9 cellular contexts compared by ENCODE assay signal in the genomic region with DNA sequence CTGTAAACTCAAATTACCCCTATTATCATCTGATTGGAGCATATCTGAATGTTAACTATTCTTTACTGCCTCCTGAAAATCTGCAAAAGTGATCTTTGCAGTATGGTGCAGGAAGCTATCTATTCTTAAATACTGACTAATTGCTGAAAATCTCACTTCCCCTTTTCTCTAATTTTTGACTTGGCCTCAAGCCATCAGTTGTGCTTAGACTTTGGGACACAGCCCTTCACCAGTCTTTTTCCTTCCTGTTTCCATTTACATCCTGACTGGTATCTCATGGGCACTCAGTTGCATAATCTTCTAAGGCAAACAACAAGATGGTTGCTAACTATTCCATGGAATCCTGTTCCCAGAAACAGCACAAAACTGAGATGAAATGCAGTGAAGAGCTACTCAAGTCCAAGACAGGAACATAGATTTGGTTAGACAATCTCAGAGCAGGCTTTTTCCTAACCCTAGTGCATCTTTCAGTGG.
DNase-seq lines count a peak whose midpoint lies in the region; ATAC-seq, FAIRE-seq and TF ChIP-seq lines count a peak whose summit lies in the region.
"Had no signal": no experiment of that assay in that cellular context is flagged by ENCODE, and none has a peak within 500 bp of the region (broad histone marks: within the 10 kb centered on the region; RNA-seq: fewer than 3 reads in every experiment).

No MANE protein-coding gene starts in this region.

- FAIRE-seq in GM19239 (lab: Jason Lieb, UNC): peak; percentile 97
- FAIRE-seq: TTC549 had no signal

- peaks cover 11% of the 10 kb centered on the region for H3K4me1 ChIP-seq in endodermal cell (ENCODE audit: control insufficient read depth, insufficient read depth, low read length)

- ATAC-seq in HG02840 (IDR thresholded peaks at IDR 0.05; ENCODE audit: low FRiP score, unreplicated experiment): peak; percentile 75
- ATAC-seq in stimulated activated memory B cell treated with anti-CD40 and anti-IgM and Interleukin-4, amounts not matched to agents 10 μg/mL and 1 μg/mL and 100 μg/mL, for 72 hours: peak; percentile 78

- no peaks in the 10 kb centered on the region for H3K9me3 Mint-ChIP-seq in stimulated activated memory B cell treated with anti-CD40 and anti-IgM and Interleukin-4, amounts not matched to agents 10 μg/mL and 1 μg/mL and 100 μg/mL, for 72 hours
- H3K9me3 Mint-ChIP-seq in T-helper 2 cell treated with Interferon-gamma antibody and Interleukin-4, amounts not matched to agents 5 μg/mL and 100 μg/mL, for 36 hours: peaks cover 8% of the 10 kb centered on the region
- no peaks in the 10 kb centered on the region for H3K9me3 Mint-ChIP-seq in endodermal cell

- H3K27me3 ChIP-seq in endodermal cell (ENCODE audit: control insufficient read depth, insufficient read depth, low read length, poor library complexity, severe bottlenecking): no peaks in the 10 kb centered on the region

- no peak overlapping the region for H3K4me3 ChIP-seq in endodermal cell (ENCODE audit: low read length)

- TF ChIP-seq CTCF in endodermal cell (conservative IDR thresholded peaks at IDR 0.05): no peak

- H3K27ac ChIP-seq in endodermal cell (ENCODE audit: low read depth, low read length): no peak overlapping the region

- peaks cover 15% of the 10 kb centered on the region for H3K4me1 Mint-ChIP-seq in stimulated activated memory B cell treated with anti-CD40 and anti-IgM and Interleukin-4, amounts not matched to agents 10 μg/mL and 1 μg/mL and 100 μg/mL, for 72 hours
- H3K4me1 Mint-ChIP-seq in T-helper 2 cell treated with Interferon-gamma antibody and Interleukin-4, amounts not matched to agents 5 μg/mL and 100 μg/mL, for 36 hours (ENCODE audit: low read depth): no peaks in the 10 kb centered on the region
- H3K4me1 Mint-ChIP-seq in endodermal cell: peaks cover 27% of the 10 kb centered on the region

- no peaks in the 10 kb centered on the region for H3K36me3 Mint-ChIP-seq in stimulated activated memory B cell treated with anti-CD40 and anti-IgM and Interleukin-4, amounts not matched to agents 10 μg/mL and 1 μg/mL and 100 μg/mL, for 72 hours
- no peaks in the 10 kb centered on the region for H3K36me3 Mint-ChIP-seq in T-helper 2 cell treated with Interferon-gamma antibody and Interleukin-4, amounts not matched to agents 5 μg/mL and 100 μg/mL, for 36 hours (ENCODE audit: low read depth)
- no peaks in the 10 kb centered on the region for H3K36me3 Mint-ChIP-seq in endodermal cell (ENCODE audit: low read depth)

- no peak overlapping the region for H3K9ac ChIP-seq in endodermal cell (ENCODE audit: extremely low read depth, low read length, poor library complexity, severe bottlenecking)

- DNase-seq in GM19239 (ENCODE audit: insufficient read length, low spot score) (peak; percentile 33), Kasumi-1 (lab: John Stamatoyannopoulos, UW) (peak; percentile 97 to 98), endodermal cell (no peak), GM03348 (ENCODE audit: low spot score) (no peak)
- no peak for DNase-seq in T-helper 2 cell treated with Interferon-gamma antibody and Interleukin-4, amounts not matched to agents 5 μg/mL and 100 μg/mL, for 36 hours (ENCODE audit: low spot score)
- DNase-seq: NCI-H187 had no signal

- H3K36me3 ChIP-seq in endodermal cell (ENCODE audit: control insufficient read depth, insufficient read depth, low read length): no peaks in the 10 kb centered on the region

- no peak overlapping the region for H3K27ac Mint-ChIP-seq in stimulated activated memory B cell treated with anti-CD40 and anti-IgM and Interleukin-4, amounts not matched to agents 10 μg/mL and 1 μg/mL and 100 μg/mL, for 72 hours
- H3K27ac Mint-ChIP-seq in T-helper 2 cell treated with Interferon-gamma antibody and Interleukin-4, amounts not matched to agents 5 μg/mL and 100 μg/mL, for 36 hours: no peak overlapping the region
- no peak overlapping the region for H3K27ac Mint-ChIP-seq in endodermal cell

- H3K9me3 ChIP-seq in endodermal cell (ENCODE audit: control insufficient read depth, low read length): no peaks in the 10 kb centered on the region

- no peak overlapping the region for H3K4me3 Mint-ChIP-seq in stimulated activated memory B cell treated with anti-CD40 and anti-IgM and Interleukin-4, amounts not matched to agents 10 μg/mL and 1 μg/mL and 100 μg/mL, for 72 hours
- H3K4me3 Mint-ChIP-seq in T-helper 2 cell treated with Interferon-gamma antibody and Interleukin-4, amounts not matched to agents 5 μg/mL and 100 μg/mL, for 36 hours: no peak overlapping the region
- no peak overlapping the region for H3K4me3 Mint-ChIP-seq in endodermal cell

- H3K27me3 Mint-ChIP-seq in stimulated activated memory B cell treated with anti-CD40 and anti-IgM and Interleukin-4, amounts not matched to agents 10 μg/mL and 1 μg/mL and 100 μg/mL, for 72 hours: no peaks in the 10 kb centered on the region
- H3K27me3 Mint-ChIP-seq in T-helper 2 cell treated with Interferon-gamma antibody and Interleukin-4, amounts not matched to agents 5 μg/mL and 100 μg/mL, for 36 hours (ENCODE audit: low read depth): no peaks in the 10 kb centered on the region
- no peaks in the 10 kb centered on the region for H3K27me3 Mint-ChIP-seq in endodermal cell (ENCODE audit: insufficient read depth)

Comparison
In these comparisons a context has a peak if more than half of its experiments do, and no peak if none do; other contexts are left out.
1. DNase-seq: peak in GM19239 (single experiment) and Kasumi-1 (2 of 2); none in T-helper 2 cell treated with Interferon-gamma antibody and Interleukin-4, amounts not matched to agents 5 μg/mL and 100 μg/mL, for 36 hours (single experiment), endodermal cell (single experiment) and GM03348 (single experiment).